In the genomic region with DNA sequence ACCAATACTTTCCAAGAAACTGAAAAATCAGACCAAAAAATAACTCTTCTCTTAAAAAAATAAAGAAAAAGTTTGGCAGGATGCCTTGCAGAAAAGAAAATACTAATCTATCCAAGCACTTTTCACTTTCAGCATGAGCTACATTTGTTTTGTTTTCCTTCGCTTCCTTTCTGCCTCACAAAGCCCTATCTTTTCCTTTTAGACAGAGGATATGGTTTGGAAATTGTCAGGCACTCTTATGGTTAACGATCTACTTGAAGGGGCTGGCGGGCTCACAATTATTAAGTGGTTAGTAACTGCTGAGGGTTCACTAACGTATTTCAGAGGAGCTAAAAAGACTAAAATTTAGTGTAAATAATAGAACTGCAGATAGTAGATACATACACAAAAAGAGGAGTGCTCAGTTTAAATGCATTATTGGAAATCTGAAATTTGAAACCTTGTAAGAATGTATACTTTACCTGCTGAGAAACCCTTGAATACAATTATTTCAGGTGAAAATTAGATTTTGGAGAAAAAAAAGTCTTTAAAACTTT, we compare ENCODE assay signal across 1 cellular context.
A peak's percentile ranks its signal among the peaks of the same experiment; 100 is the strongest.
TF ChIP-seq lines count a peak whose summit lies in the region.

No MANE protein-coding gene starts in this region.

TF ChIP-seq in GM12878, 131 proteins besides CTCF, POLR2A, EP300 and RAD21:
- TF ChIP-seq RCOR1 (conservative IDR thresholded peaks at IDR 0.05; ENCODE audit: low read depth, low read length), result no peak
- TF ChIP-seq, protein P1, sequence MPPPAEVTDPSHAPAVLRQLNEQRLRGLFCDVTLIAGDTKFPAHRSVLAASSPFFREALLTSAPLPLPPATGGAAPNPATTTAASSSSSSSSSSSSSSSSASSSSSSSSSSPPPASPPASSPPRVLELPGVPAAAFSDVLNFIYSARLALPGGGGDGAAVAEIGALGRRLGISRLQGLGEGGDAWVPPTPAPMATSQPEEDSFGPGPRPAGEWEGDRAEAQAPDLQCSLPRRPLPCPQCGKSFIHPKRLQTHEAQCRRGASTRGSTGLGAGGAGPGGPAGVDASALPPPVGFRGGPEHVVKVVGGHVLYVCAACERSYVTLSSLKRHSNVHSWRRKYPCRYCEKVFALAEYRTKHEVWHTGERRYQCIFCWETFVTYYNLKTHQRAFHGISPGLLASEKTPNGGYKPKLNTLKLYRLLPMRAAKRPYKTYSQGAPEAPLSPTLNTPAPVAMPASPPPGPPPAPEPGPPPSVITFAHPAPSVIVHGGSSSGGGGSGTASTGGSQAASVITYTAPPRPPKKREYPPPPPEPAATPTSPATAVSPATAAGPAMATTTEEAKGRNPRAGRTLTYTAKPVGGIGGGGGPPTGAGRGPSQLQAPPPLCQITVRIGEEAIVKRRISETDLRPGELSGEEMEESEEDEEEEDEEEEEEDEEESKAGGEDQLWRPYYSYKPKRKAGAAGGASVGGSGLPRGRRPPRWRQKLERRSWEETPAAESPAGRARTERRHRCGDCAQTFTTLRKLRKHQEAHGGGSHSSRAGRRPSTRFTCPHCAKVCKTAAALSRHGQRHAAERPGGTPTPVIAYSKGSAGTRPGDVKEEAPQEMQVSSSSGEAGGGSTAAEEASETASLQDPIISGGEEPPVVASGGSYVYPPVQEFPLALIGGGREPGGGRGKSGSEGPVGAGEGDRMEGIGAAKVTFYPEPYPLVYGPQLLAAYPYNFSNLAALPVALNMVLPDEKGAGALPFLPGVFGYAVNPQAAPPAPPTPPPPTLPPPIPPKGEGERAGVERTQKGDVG (CRISPR knock-in tag; IDR thresholded peaks at IDR 0.05), result no peak
- TF ChIP-seq, protein P2, sequence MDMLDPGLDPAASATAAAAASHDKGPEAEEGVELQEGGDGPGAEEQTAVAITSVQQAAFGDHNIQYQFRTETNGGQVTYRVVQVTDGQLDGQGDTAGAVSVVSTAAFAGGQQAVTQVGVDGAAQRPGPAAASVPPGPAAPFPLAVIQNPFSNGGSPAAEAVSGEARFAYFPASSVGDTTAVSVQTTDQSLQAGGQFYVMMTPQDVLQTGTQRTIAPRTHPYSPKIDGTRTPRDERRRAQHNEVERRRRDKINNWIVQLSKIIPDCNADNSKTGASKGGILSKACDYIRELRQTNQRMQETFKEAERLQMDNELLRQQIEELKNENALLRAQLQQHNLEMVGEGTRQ (IDR thresholded peaks at IDR 0.05; ENCODE audit: borderline replicate concordance, low read depth, low read length), result no peak
- TF ChIP-seq STAT3 (IDR thresholded peaks at IDR 0.05; ENCODE audit: low read depth, low read length), result no peak
- TF ChIP-seq, protein P3, sequence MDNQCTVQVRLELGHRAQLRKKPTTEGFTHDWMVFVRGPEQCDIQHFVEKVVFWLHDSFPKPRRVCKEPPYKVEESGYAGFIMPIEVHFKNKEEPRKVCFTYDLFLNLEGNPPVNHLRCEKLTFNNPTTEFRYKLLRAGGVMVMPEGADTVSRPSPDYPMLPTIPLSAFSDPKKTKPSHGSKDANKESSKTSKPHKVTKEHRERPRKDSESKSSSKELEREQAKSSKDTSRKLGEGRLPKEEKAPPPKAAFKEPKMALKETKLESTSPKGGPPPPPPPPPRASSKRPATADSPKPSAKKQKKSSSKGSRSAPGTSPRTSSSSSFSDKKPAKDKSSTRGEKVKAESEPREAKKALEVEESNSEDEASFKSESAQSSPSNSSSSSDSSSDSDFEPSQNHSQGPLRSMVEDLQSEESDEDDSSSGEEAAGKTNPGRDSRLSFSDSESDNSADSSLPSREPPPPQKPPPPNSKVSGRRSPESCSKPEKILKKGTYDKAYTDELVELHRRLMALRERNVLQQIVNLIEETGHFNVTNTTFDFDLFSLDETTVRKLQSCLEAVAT (IDR thresholded peaks at IDR 0.05), result 0 out of 2 replicates have a peak, but pooled peaks have one; percentile 26
- TF ChIP-seq CEBPB (IDR thresholded peaks at IDR 0.05; ENCODE audit: borderline replicate concordance in 1 of 2, low read depth in 2 of 2, low read length in 2 of 2), result no peak
- no peak for TF ChIP-seq HDGF (IDR thresholded peaks at IDR 0.05)
- peak; percentile 21; the same call in 1 of the 2 replicates for TF ChIP-seq MTA2 (IDR thresholded peaks at IDR 0.05; ENCODE audit: low read depth)
- no peak for TF ChIP-seq ZZZ3 (IDR thresholded peaks at IDR 0.05; ENCODE audit: control insufficient read depth, insufficient read length, low read depth)
- peak; percentile 50; the same call in 1 of the 2 replicates for TF ChIP-seq BMI1 (IDR thresholded peaks at IDR 0.05; ENCODE audit: borderline replicate concordance)
- TF ChIP-seq, protein P4, sequence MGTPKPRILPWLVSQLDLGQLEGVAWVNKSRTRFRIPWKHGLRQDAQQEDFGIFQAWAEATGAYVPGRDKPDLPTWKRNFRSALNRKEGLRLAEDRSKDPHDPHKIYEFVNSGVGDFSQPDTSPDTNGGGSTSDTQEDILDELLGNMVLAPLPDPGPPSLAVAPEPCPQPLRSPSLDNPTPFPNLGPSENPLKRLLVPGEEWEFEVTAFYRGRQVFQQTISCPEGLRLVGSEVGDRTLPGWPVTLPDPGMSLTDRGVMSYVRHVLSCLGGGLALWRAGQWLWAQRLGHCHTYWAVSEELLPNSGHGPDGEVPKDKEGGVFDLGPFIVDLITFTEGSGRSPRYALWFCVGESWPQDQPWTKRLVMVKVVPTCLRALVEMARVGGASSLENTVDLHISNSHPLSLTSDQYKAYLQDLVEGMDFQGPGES (IDR thresholded peaks at IDR 0.05), result no peak
- TF ChIP-seq DPF2 (IDR thresholded peaks at IDR 0.05), result no peak
- TF ChIP-seq BRCA1 (IDR thresholded peaks at IDR 0.05; ENCODE audit: low read depth, low read length), result no peak
- TF ChIP-seq, protein P5, sequence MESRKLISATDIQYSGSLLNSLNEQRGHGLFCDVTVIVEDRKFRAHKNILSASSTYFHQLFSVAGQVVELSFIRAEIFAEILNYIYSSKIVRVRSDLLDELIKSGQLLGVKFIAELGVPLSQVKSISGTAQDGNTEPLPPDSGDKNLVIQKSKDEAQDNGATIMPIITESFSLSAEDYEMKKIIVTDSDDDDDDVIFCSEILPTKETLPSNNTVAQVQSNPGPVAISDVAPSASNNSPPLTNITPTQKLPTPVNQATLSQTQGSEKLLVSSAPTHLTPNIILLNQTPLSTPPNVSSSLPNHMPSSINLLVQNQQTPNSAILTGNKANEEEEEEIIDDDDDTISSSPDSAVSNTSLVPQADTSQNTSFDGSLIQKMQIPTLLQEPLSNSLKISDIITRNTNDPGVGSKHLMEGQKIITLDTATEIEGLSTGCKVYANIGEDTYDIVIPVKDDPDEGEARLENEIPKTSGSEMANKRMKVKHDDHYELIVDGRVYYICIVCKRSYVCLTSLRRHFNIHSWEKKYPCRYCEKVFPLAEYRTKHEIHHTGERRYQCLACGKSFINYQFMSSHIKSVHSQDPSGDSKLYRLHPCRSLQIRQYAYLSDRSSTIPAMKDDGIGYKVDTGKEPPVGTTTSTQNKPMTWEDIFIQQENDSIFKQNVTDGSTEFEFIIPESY (IDR thresholded peaks at IDR 0.05), result no peak
- no peak for TF ChIP-seq NFYA (IDR thresholded peaks at IDR 0.05; ENCODE audit: borderline replicate concordance, low read depth, low read length)
- TF ChIP-seq PML (IDR thresholded peaks at IDR 0.05; ENCODE audit: low read length), result no peak
- TF ChIP-seq, protein P6, sequence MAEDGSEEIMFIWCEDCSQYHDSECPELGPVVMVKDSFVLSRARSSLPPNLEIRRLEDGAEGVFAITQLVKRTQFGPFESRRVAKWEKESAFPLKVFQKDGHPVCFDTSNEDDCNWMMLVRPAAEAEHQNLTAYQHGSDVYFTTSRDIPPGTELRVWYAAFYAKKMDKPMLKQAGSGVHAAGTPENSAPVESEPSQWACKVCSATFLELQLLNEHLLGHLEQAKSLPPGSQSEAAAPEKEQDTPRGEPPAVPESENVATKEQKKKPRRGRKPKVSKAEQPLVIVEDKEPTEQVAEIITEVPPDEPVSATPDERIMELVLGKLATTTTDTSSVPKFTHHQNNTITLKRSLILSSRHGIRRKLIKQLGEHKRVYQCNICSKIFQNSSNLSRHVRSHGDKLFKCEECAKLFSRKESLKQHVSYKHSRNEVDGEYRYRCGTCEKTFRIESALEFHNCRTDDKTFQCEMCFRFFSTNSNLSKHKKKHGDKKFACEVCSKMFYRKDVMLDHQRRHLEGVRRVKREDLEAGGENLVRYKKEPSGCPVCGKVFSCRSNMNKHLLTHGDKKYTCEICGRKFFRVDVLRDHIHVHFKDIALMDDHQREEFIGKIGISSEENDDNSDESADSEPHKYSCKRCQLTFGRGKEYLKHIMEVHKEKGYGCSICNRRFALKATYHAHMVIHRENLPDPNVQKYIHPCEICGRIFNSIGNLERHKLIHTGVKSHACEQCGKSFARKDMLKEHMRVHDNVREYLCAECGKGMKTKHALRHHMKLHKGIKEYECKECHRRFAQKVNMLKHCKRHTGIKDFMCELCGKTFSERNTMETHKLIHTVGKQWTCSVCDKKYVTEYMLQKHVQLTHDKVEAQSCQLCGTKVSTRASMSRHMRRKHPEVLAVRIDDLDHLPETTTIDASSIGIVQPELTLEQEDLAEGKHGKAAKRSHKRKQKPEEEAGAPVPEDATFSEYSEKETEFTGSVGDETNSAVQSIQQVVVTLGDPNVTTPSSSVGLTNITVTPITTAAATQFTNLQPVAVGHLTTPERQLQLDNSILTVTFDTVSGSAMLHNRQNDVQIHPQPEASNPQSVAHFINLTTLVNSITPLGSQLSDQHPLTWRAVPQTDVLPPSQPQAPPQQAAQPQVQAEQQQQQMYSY (CRISPR knock-in tag; IDR thresholded peaks at IDR 0.05), result no peak
- no peak for TF ChIP-seq YBX1 (IDR thresholded peaks at IDR 0.05)
- TF ChIP-seq SMARCA5 (IDR thresholded peaks at IDR 0.05), result no peak
- TF ChIP-seq, protein P7, sequence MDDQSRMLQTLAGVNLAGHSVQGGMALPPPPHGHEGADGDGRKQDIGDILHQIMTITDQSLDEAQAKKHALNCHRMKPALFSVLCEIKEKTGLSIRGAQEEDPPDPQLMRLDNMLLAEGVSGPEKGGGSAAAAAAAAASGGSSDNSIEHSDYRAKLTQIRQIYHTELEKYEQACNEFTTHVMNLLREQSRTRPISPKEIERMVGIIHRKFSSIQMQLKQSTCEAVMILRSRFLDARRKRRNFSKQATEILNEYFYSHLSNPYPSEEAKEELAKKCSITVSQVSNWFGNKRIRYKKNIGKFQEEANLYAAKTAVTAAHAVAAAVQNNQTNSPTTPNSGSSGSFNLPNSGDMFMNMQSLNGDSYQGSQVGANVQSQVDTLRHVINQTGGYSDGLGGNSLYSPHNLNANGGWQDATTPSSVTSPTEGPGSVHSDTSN (IDR thresholded peaks at IDR 0.05; ENCODE audit: insufficient replicate concordance, low read depth, low read length), result no peak
- TF ChIP-seq, protein P8, sequence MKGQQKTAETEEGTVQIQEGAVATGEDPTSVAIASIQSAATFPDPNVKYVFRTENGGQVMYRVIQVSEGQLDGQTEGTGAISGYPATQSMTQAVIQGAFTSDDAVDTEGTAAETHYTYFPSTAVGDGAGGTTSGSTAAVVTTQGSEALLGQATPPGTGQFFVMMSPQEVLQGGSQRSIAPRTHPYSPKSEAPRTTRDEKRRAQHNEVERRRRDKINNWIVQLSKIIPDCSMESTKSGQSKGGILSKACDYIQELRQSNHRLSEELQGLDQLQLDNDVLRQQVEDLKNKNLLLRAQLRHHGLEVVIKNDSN (IDR thresholded peaks at IDR 0.05; ENCODE audit: borderline replicate concordance, extremely low read length, insufficient read depth, low read depth, low read length), result no peak
- TF ChIP-seq RUNX3 (IDR thresholded peaks at IDR 0.05; ENCODE audit: low read length), result no peak
